Comparison of ENCODE assay signal across 8 cellular contexts in genomic region chr11:119356349-119357031, GRCh38. TPM values are rescaled to one million over a fixed set of nuclear protein-coding genes. Genes with fewer than 3 reads are reported as not detected.
DNase-seq lines count a peak whose midpoint lies in the region; ATAC-seq and TF ChIP-seq lines count a peak whose summit lies in the region.

No MANE protein-coding gene starts in this region.

- no peaks in the 10 kb centered on the region for H3K9me3 ChIP-seq in mucosa of descending colon

- no peak overlapping the region for H3K4me3 ChIP-seq in mucosa of descending colon

- H3K36me3 ChIP-seq in mucosa of descending colon (ENCODE audit: low read depth), result no peaks in the 10 kb centered on the region

- H3K4me1 ChIP-seq in mucosa of descending colon (ENCODE audit: low read depth), result peaks cover 11% of the 10 kb centered on the region

- ATAC-seq in HG02678 (IDR thresholded peaks at IDR 0.05; ENCODE audit: unreplicated experiment), result peak; percentile 68
- peak; percentile 91 for ATAC-seq in mucosa of descending colon
- no peak for ATAC-seq in GM18517 (IDR thresholded peaks at IDR 0.05; ENCODE audit: unreplicated experiment)

- intact Hi-C loops in mucosa of descending colon (cut with DNase I, micrococcal nuclease), result no loop called here

- DNase-seq in ELR (ENCODE audit: low read depth) (peak; percentile 84), NCI-H748 (lab: John Stamatoyannopoulos, UW; ENCODE audit: unreplicated experiment) (peak; percentile 79), activated T-cell treated with anti-CD3 and anti-CD28 coated beads for 24 hours (ENCODE audit: low read depth) (peak; percentile 56), epidermal melanocyte (ENCODE audit: insufficient read length, low spot score) (peak; percentile 96), mucosa of descending colon (peak; percentile 85 to 89 (median 88))
- peak; percentile 82 for DNase-seq in stimulated activated CD8-positive, alpha-beta memory T cell treated with anti-CD3 and anti-CD28 coated beads, Interleukin-4, amount 100 ng/mL, for 48 hours

- TF ChIP-seq CTCF in mucosa of descending colon (IDR thresholded peaks at IDR 0.05), result peak; percentile 81

RNA-seq across cellular contexts. Expression of gene MFRP, which starts 10.0 kb away (rescaled TPM):
- total RNA-seq in mucosa of descending colon, result not detected

RNA-seq across cellular contexts. Expression of gene C1QTNF5, which starts 15.8 kb away (rescaled TPM):
- total RNA-seq in mucosa of descending colon, result 10 to 100 TPM in 1 of 3 donors, 1 to 10 TPM in 2; 5.1 to 13.9 (median 9.3) TPM

RNA-seq across cellular contexts. Expression of gene RNF26, which starts 22.2 kb away (rescaled TPM):
- total RNA-seq in mucosa of descending colon, result 10 to 100 TPM; 20.7 to 24.7 (median 23.7) TPM

RNA-seq across cellular contexts. Expression of gene USP2, which starts 25.0 kb away (rescaled TPM):
- total RNA-seq in mucosa of descending colon, result 10 to 100 TPM; 16.9 to 84.3 (median 26.7) TPM

RNA-seq across cellular contexts. Expression of gene MCAM, which starts 39.6 kb away (rescaled TPM):
- 100 to 1,000 TPM in 1 of 3 donors, 10 to 100 TPM in 1, 1 to 10 TPM in 1; 9.7 to 186 (median 32.5) TPM for total RNA-seq in mucosa of descending colon
